ENCODE assay signal across 9 cellular contexts in the genomic region with DNA sequence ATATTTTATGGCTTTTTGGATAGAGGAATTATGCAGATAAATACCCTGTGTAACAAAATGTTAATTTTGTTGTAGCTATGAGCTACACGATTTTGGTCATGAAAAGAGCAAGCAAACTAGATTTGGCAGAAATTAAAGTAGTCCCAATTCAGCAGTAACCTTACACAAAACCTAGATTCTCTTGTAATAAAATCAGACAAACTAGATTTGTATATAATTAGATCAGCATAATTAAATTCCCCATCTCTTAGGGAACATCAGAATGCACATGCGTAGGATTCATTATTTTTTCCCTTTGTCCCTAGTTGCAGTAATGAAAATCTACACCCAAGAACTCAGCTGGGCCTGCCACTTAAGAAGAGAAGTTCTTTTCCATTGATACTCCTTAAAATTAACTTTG.
"Had no signal": no experiment of that assay in that cellular context is flagged by ENCODE, and none has a peak within 500 bp of the region (broad histone marks: within the 10 kb centered on the region; RNA-seq: fewer than 3 reads in every experiment).

No MANE protein-coding gene starts in this region.

- DNase-seq: GM23248, GOT3, H7, H9, HCEC 1CT, HFFc6 had no signal

- H3K36me3 ChIP-seq: HAP-1 had no signal

- H2AFZ ChIP-seq: GM23248 had no signal

- H3K9ac ChIP-seq: GM23248 had no signal

- H3K4me3 ChIP-seq: GM23248, GM23338, HAP-1 had no signal

- ATAC-seq: GM23338, HCT116 had no signal

- H3K27ac ChIP-seq: GM23248 had no signal

- H3K4me2 ChIP-seq: GM23338 had no signal

- H3K9me3 ChIP-seq: HAP-1 had no signal
